Comparison of ENCODE assay signal across 1 cellular context in genomic region chr1:43303477-43304286, GRCh38.
TF ChIP-seq lines count a peak whose summit lies in the region.

No MANE protein-coding gene starts in this region.

TF ChIP-seq in HepG2, 621 proteins besides CTCF, POLR2A, EP300 and RAD21:
- TF ChIP-seq ZNF256 (CRISPR knock-in tag; conservative IDR thresholded peaks at IDR 0.05) (no peak), ZXDC (CRISPR knock-in tag; IDR thresholded peaks at IDR 0.05) (no peak), ZNF121 (CRISPR knock-in tag; IDR thresholded peaks at IDR 0.05) (peak; percentile 92), ZNF530 (CRISPR knock-in tag; IDR thresholded peaks at IDR 0.05; ENCODE audit: low read depth) (no peak), BHLHE40 (IDR thresholded peaks at IDR 0.05; ENCODE audit: low read length) (no peak), ZNF724P (CRISPR knock-in tag; IDR thresholded peaks at IDR 0.05; ENCODE audit: borderline replicate concordance) (no peak), NKX3-1 (CRISPR knock-in tag; IDR thresholded peaks at IDR 0.05) (no peak), SMARCC2 (IDR thresholded peaks at IDR 0.05) (no peak), ZBTB26 (CRISPR knock-in tag; IDR thresholded peaks at IDR 0.05; ENCODE audit: borderline replicate concordance) (0 out of 2 replicates have a peak, but pooled peaks have one; percentile 47), HNRNPLL (IDR thresholded peaks at IDR 0.05; ENCODE audit: low read depth, low read length, poor library complexity, severe bottlenecking) (no peak), CREM (IDR thresholded peaks at IDR 0.05) (no peak), CREM (CRISPR knock-in tag; IDR thresholded peaks at IDR 0.05) (no peak), HINFP (CRISPR knock-in tag; IDR thresholded peaks at IDR 0.05; ENCODE audit: low read depth) (no peak), CC2D1A (CRISPR knock-in tag; IDR thresholded peaks at IDR 0.05) (no peak), MAF1 (CRISPR knock-in tag; IDR thresholded peaks at IDR 0.05; ENCODE audit: borderline replicate concordance) (no peak), ETV6 (CRISPR knock-in tag; conservative IDR thresholded peaks at IDR 0.05) (no peak), ELK4 (CRISPR knock-in tag; IDR thresholded peaks at IDR 0.05; ENCODE audit: borderline replicate concordance) (no peak), ZNF629 (CRISPR knock-in tag; conservative IDR thresholded peaks at IDR 0.05) (no peak)
